22 cellular contexts compared by ENCODE assay signal in genomic region chr1:53446051-53446450, GRCh38. TPM values are rescaled to one million over a fixed set of nuclear protein-coding genes. Genes with fewer than 3 reads are reported as not detected.
DNase-seq lines count a peak whose midpoint lies in the region; ATAC-seq and TF ChIP-seq lines count a peak whose summit lies in the region.
"Had no signal": no experiment of that assay in that cellular context is flagged by ENCODE, and none has a peak within 500 bp of the region (broad histone marks: within the 10 kb centered on the region; RNA-seq: fewer than 3 reads in every experiment).

No MANE protein-coding gene starts in this region.

- H3K36me3 ChIP-seq in IMR-90 (ENCODE audit: control insufficient read depth, insufficient read depth, low read length) (no peaks in the 10 kb centered on the region), endodermal cell (ENCODE audit: control insufficient read depth, insufficient read depth, low read length) (no peaks in the 10 kb centered on the region), A673 (ENCODE audit: insufficient read depth, low read length, poor library complexity, severe bottlenecking) (no peaks in the 10 kb centered on the region), thyroid gland (no peaks in the 10 kb centered on the region)
- H3K36me3 ChIP-seq: BLaER1 had no signal

- H3K4me1 ChIP-seq in IMR-90 (ENCODE audit: control insufficient read depth, insufficient read depth, low read length) (peaks cover 7% of the 10 kb centered on the region), endodermal cell (ENCODE audit: control insufficient read depth, insufficient read depth, low read length) (peaks cover 33% of the 10 kb centered on the region), A673 (ENCODE audit: insufficient read depth, low read length, poor library complexity, severe bottlenecking) (no peaks in the 10 kb centered on the region), thyroid gland (no peaks in the 10 kb centered on the region)
- H3K4me1 ChIP-seq: A549, BLaER1 had no signal

- no peak overlapping the region for H2BK5ac ChIP-seq in IMR-90 (ENCODE audit: low read depth, low read length, poor library complexity, severe bottlenecking)

- H3K18ac ChIP-seq in IMR-90 (ENCODE audit: low read depth, low read length): no peak overlapping the region

- no peaks in the 10 kb centered on the region for H4K20me1 ChIP-seq in IMR-90 (ENCODE audit: insufficient read depth, low read length)
- H4K20me1 ChIP-seq: BLaER1 had no signal

- POLR2A ChIA-PET in IMR-90 (lab: Charles Lee; ENCODE audit: unreplicated experiment) (no interaction called here), A673 (lab: Charles Lee; ENCODE audit: low non-redundant PET) (no interaction called here)

- peaks cover 44% of the 10 kb centered on the region for H3K4me1 Mint-ChIP-seq in endodermal cell
- H3K4me1 Mint-ChIP-seq: CD14-positive monocyte, IgD-negative memory B cell had no signal

- TF ChIP-seq RAD21 in IMR-90 (IDR thresholded peaks at IDR 0.05; ENCODE audit: low read length): no peak

- H2BK15ac ChIP-seq in IMR-90 (ENCODE audit: low read depth, low read length): no peak overlapping the region

- H4K91ac ChIP-seq in IMR-90 (ENCODE audit: insufficient read depth, low read depth, low read length): no peak overlapping the region

- intact Hi-C loops in IMR-90 (cut with micrococcal nuclease) (no loop called here), A673 (cut with micrococcal nuclease; ENCODE audit: unreplicated experiment) (no loop called here), thyroid gland (cut with DNase I) (no loop called here)

- dilution Hi-C loops in IMR-90 (cut with HindIII; ENCODE audit: low sequenced_read_pairs, unreplicated experiment): no loop called here

- BruUV-seq in IMR-90 (replicated peaks; lab: Mats Ljungman, UMichigan): no TSS peak
- no TSS peak for BruUV-seq in A673 (replicated peaks; lab: Mats Ljungman, UMichigan)

- TF ChIP-seq POLR2A in IMR-90 (IDR thresholded peaks at IDR 0.05; ENCODE audit: low read depth, low read length) (no peak), thyroid gland (IDR thresholded peaks at IDR 0.05) (no peak)

- ATAC-seq in IMR-90 (ENCODE audit: low read depth): no peak
- ATAC-seq: A549, GM12878, HCT116 had no signal

- no peak overlapping the region; the same call in 1 of the 2 replicates for H3K14ac ChIP-seq in IMR-90 (replicated peaks; ENCODE audit: low read depth, low read length)

- TF ChIP-seq CTCF in IMR-90 (conservative IDR thresholded peaks at IDR 0.05; ENCODE audit: low read depth, low read length) (no peak), endodermal cell (conservative IDR thresholded peaks at IDR 0.05) (no peak), A673 (conservative IDR thresholded peaks at IDR 0.05; ENCODE audit: low read depth, low read length) (no peak), thyroid gland (IDR thresholded peaks at IDR 0.05) (no peak)

- CTCF ChIA-PET in IMR-90 (lab: Yijun Ruan, JAX): no interaction called here
- CTCF ChIA-PET in A673 (lab: Charles Lee): no interaction called here

- H3K56ac ChIP-seq in IMR-90 (ENCODE audit: extremely low read depth, insufficient read depth, low read length): no peak overlapping the region

- H2AK5ac ChIP-seq in IMR-90 (ENCODE audit: low read depth, low read length): no peak overlapping the region

- no peak overlapping the region for H3K23ac ChIP-seq in IMR-90 (ENCODE audit: low read depth, low read length)

- no peaks in the 10 kb centered on the region for H3K9me3 ChIP-seq in IMR-90 (ENCODE audit: control insufficient read depth, insufficient read depth, low read length)
- peaks cover 8% of the 10 kb centered on the region for H3K9me3 ChIP-seq in endodermal cell (ENCODE audit: control insufficient read depth, low read length)
- no peaks in the 10 kb centered on the region for H3K9me3 ChIP-seq in A673 (ENCODE audit: low read depth, low read length, poor library complexity, severe bottlenecking)
- H3K9me3 ChIP-seq in thyroid gland: no peaks in the 10 kb centered on the region
- H3K9me3 ChIP-seq: A549, BLaER1 had no signal

- H3K36me3 Mint-ChIP-seq in endodermal cell (ENCODE audit: low read depth): no peaks in the 10 kb centered on the region
- H3K36me3 Mint-ChIP-seq: CD14-positive monocyte; CD4-positive, alpha-beta memory T cell; IgD-negative memory B cell had no signal

- H2BK20ac ChIP-seq in IMR-90 (ENCODE audit: low read depth, low read length): peak overlapping the region; percentile 1; the same call in 1 of the 2 replicates

- H3K9me1 ChIP-seq in IMR-90 (ENCODE audit: insufficient read depth, low read length): peaks cover 7% of the 10 kb centered on the region; the same call in 1 of the 2 replicates

- no peak overlapping the region for H3K4ac ChIP-seq in IMR-90 (ENCODE audit: low read depth, low read length)

- H3K27me3 ChIP-seq in IMR-90 (ENCODE audit: control insufficient read depth, insufficient read depth, low read length): no peaks in the 10 kb centered on the region
- H3K27me3 ChIP-seq in endodermal cell (ENCODE audit: control insufficient read depth, insufficient read depth, low read length, poor library complexity, severe bottlenecking): no peaks in the 10 kb centered on the region
- no peaks in the 10 kb centered on the region for H3K27me3 ChIP-seq in A673 (replicated peaks; ENCODE audit: insufficient read depth, low read depth, low read length, poor library complexity)
- no peaks in the 10 kb centered on the region for H3K27me3 ChIP-seq in thyroid gland
- H3K27me3 ChIP-seq: BLaER1 had no signal

- H3K9me3 Mint-ChIP-seq in endodermal cell: peaks cover 4% of the 10 kb centered on the region
- H3K9me3 Mint-ChIP-seq: CD14-positive monocyte, HFFc6, IgD-negative memory B cell had no signal

- H3K27me3 Mint-ChIP-seq in endodermal cell (ENCODE audit: insufficient read depth): no peaks in the 10 kb centered on the region
- H3K27me3 Mint-ChIP-seq: CD4-positive, alpha-beta memory T cell had no signal

- H2BK120ac ChIP-seq in IMR-90 (ENCODE audit: low read depth, low read length): no peak overlapping the region

- H3K9ac ChIP-seq in IMR-90 (ENCODE audit: low read depth, low read length) (no peak overlapping the region), endodermal cell (ENCODE audit: extremely low read depth, low read length, poor library complexity, severe bottlenecking) (no peak overlapping the region)
- H3K9ac ChIP-seq: BLaER1 had no signal

- H4K5ac ChIP-seq in IMR-90 (ENCODE audit: low read depth, low read length): peak overlapping the region; percentile 39; the same call in 1 of the 2 replicates

- no peak overlapping the region for H2AK9ac ChIP-seq in IMR-90 (replicated peaks; ENCODE audit: low read depth, low read length, poor library complexity)

- DNase-seq in EH (ENCODE audit: low read depth) (peak; percentile 48), IMR-90 (no peak), endodermal cell (peak; percentile 21), mesenteric fat pad (ENCODE audit: low spot score) (peak; percentile 8), A673 (ENCODE audit: low spot score) (no peak), activated T-cell treated with anti-CD3 and anti-CD28 coated beads for 4 hours (no peak), thyroid gland (no peak), cortex of kidney (lab: John Stamatoyannopoulos, UW) (no peak)
- DNase-seq: CD4-positive, alpha-beta memory T cell; DMS153; DMS79; HFFc6 had no signal

- H3K4me3 ChIP-seq in IMR-90 (ENCODE audit: insufficient read depth, low read depth, low read length): no peak overlapping the region
- H3K4me3 ChIP-seq in endodermal cell (ENCODE audit: low read length): no peak overlapping the region
- no peak overlapping the region for H3K4me3 ChIP-seq in A673 (ENCODE audit: low read depth, low read length, poor library complexity, severe bottlenecking)
- H3K4me3 ChIP-seq in thyroid gland (replicated peaks in 1 of 3): no peak overlapping the region
- H3K4me3 ChIP-seq: A549, BLaER1, GM12878 had no signal

- no peaks in the 10 kb centered on the region for H3K79me1 ChIP-seq in IMR-90 (ENCODE audit: low read depth in 1 of 2, low read length in 2 of 2)

- H3K27ac ChIP-seq in IMR-90 (ENCODE audit: insufficient read depth, low read length): no peak overlapping the region
- H3K27ac ChIP-seq in endodermal cell (ENCODE audit: low read depth, low read length): no peak overlapping the region
- no peak overlapping the region for H3K27ac ChIP-seq in A673 (ENCODE audit: low read depth, low read length, poor library complexity, severe bottlenecking)
- no peak overlapping the region for H3K27ac ChIP-seq in thyroid gland
- H3K27ac ChIP-seq: 22Rv1, A549, BLaER1 had no signal

- H4K8ac ChIP-seq in IMR-90 (ENCODE audit: low read depth in 2 of 2, low read length in 2 of 2): no peak overlapping the region

- no peak overlapping the region for H2AFZ ChIP-seq in IMR-90 (replicated peaks; ENCODE audit: low read length, poor library complexity)

- WGBS in IMR-90 (ENCODE audit: extremely low coverage in 2 of 2, insufficient read length in 1 of 2), 2 experiments: 20% methylated on average over 1 of the region's 2 CpGs; no CpG with 5 or more reads in 1 of the 2 experiments
- WGBS in endodermal cell (ENCODE audit: insufficient coverage in 1 of 2, insufficient read length in 1 of 2), 2 experiments: 91 to 100% methylated on average over 1 to 2 of the region's 2 CpGs
- WGBS in thyroid gland, 2 donors: 59 to 72% methylated on average over 2 of the region's 2 CpGs

- no peak overlapping the region for H3K4me3 Mint-ChIP-seq in endodermal cell
- H3K4me3 Mint-ChIP-seq: CD14-positive monocyte; CD4-positive, alpha-beta memory T cell; HFFc6; IgD-negative memory B cell had no signal

- in situ Hi-C loops in IMR-90 (cut with MboI; ENCODE audit: low sequenced_read_pairs): no loop called here

- H3K4me2 ChIP-seq in IMR-90 (ENCODE audit: low read depth, low read length): no peak overlapping the region
- H3K4me2 ChIP-seq: A549, BLaER1 had no signal

- H3K27ac Mint-ChIP-seq in endodermal cell: no peak overlapping the region
- H3K27ac Mint-ChIP-seq: CD4-positive, alpha-beta memory T cell; HFFc6; IgD-negative memory B cell had no signal

TF ChIP-seq in IMR-90, 13 proteins besides CTCF, POLR2A, EP300 and RAD21 (continues in another document):
- TF ChIP-seq MAZ (IDR thresholded peaks at IDR 0.05; ENCODE audit: borderline replicate concordance, low read depth, low read length): no peak
- TF ChIP-seq USF2 (IDR thresholded peaks at IDR 0.05; ENCODE audit: low read depth, low read length): no peak

RNA-seq across cellular contexts. Expression of gene DMRTB1, which starts 13.1 kb away (rescaled TPM):
- not detected in 2 replicates for total RNA-seq in IMR-90 (2012; rRNA removed)
- polyA plus RNA-seq in IMR-90 (2012; rRNA removed): not detected in 2 replicates
- not detected in 2 replicates for polyA plus RNA-seq in IMR-90 (2012; cell fraction: cytosol; rRNA removed)
- polyA plus RNA-seq in IMR-90 (2012; cell fraction: nucleus; rRNA removed; ENCODE audit: low replicate concordance): not detected in 2 replicates
- not detected for total RNA-seq in endodermal cell
- polyA plus RNA-seq in endodermal cell (2013, experiment 1 of 2): not detected
- polyA plus RNA-seq in endodermal cell (2013, experiment 2 of 2): not detected
- total RNA-seq in mesenteric fat pad: not detected
- total RNA-seq in A673 (2021): not detected in 2 replicates
- under 1 TPM in 1 of 4 donors, not detected in 3; 0.27 TPM for total RNA-seq in thyroid gland
- total RNA-seq: CD4-positive, alpha-beta memory T cell; Daoy; G401; GM12878; HFFc6 had no signal
- polyA plus RNA-seq: A549; AG04450; CD14-positive monocyte; CD4-positive, alpha-beta memory T cell; GM12878; IgD-negative memory B cell had no signal

Comparison
In these comparisons a context has a peak if more than half of its experiments do, and no peak if none do; other contexts are left out.
1. DNase-seq: peak in EH (single experiment), endodermal cell (single experiment) and mesenteric fat pad (single experiment); none in IMR-90 (single experiment), A673 (single experiment), activated T-cell treated with anti-CD3 and anti-CD28 coated beads for 4 hours (single experiment), thyroid gland (0 of 2) and cortex of kidney (single experiment).